In the genomic region with DNA sequence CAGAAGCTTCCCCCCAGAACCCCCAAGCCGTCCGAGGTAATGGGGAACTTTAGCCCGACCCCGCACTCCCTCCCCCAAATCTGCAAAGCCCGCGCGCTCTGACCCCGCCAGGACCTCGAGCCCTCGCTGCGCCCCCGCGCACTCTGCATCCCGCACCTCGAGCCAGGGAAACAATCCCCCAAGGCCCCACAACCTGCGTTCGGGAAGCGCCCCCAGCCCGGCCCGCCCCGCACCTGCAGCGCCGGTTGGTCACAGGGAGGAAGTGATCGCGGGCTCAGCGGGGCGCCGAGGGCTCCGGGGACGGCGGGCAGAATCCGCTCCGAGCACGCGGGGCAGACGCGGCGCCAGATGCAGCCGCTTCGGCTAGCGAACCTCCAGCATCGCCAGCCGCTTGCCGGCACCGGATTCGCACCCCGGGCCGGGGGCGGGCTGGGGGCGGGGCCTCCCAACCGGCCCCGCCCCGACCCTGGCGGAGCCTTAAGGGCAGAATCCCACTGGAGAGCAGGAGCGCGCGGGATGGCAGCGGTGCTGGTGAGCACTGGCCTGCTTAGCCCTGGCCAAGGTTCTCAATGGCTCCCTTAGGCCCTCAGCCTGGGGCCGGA, we compare ENCODE assay signal across 8 cellular contexts. TPM values are rescaled to one million over a fixed set of nuclear protein-coding genes. Genes with fewer than 3 reads are reported as not detected.
DNase-seq lines count a peak whose midpoint lies in the region; ATAC-seq, FAIRE-seq and TF ChIP-seq lines count a peak whose summit lies in the region.

Gene CAMKV, minus strand, starts transcription at position 382 of the 602 bp plus-strand sequence. CDS start 7,518 bp downstream, outside the sequence.

- H3K36me3 Mint-ChIP-seq in CD4-positive, CD25-positive, alpha-beta regulatory T cell, result no peaks in the 10 kb centered on the region

- FAIRE-seq in kidney (lab: Jason Lieb, UNC), result no peak

- intact Hi-C loops in kidney (cut with DNase I), result no loop called here

- no peaks in the 10 kb centered on the region for H3K9me2 ChIP-seq in hepatocyte (replicated peaks; ENCODE audit: insufficient read depth)

- peak in 2 of 3 donors; percentile 29 to 35 for DNase-seq in CD4-positive, CD25-positive, alpha-beta regulatory T cell
- peak; percentile 70 for DNase-seq in activated CD8-positive, alpha-beta memory T cell treated with anti-CD3 and anti-CD28 coated beads, Interleukin-2, amount 50 U/mL, for 48 hours
- DNase-seq in hepatocyte (ENCODE audit: low spot score) (peak; percentile 44), medulla oblongata (ENCODE audit: extremely low spot score) (no peak), kidney (no peak)
- peak; percentile 22 for DNase-seq in stimulated activated CD4-positive, alpha-beta T cell treated with anti-CD3 and anti-CD28 coated beads, Interleukin-1b, Interleukin-23, amount 100 ng/mL, for 48 hours

- no peak within 1 kb of the TSS for H2AFZ ChIP-seq in hepatocyte

- H3K27me3 Mint-ChIP-seq in CD4-positive, CD25-positive, alpha-beta regulatory T cell, result peaks cover 15% of the 10 kb centered on the region

- ATAC-seq in CD4-positive, CD25-positive, alpha-beta regulatory T cell (ENCODE audit: low read depth in 2 of 2), result peak in 1 of 2 donors; percentile 36
- ATAC-seq in GM18505 (IDR thresholded peaks at IDR 0.05; ENCODE audit: unreplicated experiment), result no peak

- H3K4me1 ChIP-seq in CD4-positive, CD25-positive, alpha-beta regulatory T cell (ENCODE audit: control insufficient read depth, insufficient read depth, low read length, poor library complexity, severe bottlenecking), result peaks cover 13% of the 10 kb centered on the region
- peaks cover 21% of the 10 kb centered on the region for H3K4me1 ChIP-seq in HUES48 (ENCODE audit: control insufficient read depth, insufficient read depth, low read length)
- peaks cover 32% of the 10 kb centered on the region for H3K4me1 ChIP-seq in hepatocyte (ENCODE audit: insufficient read depth)
- no peaks in the 10 kb centered on the region for H3K4me1 ChIP-seq in kidney (ENCODE audit: control insufficient read depth in 1 of 2, insufficient read depth in 1 of 2, low read depth in 1 of 2, low read length in 2 of 2)

- no peak within 1 kb of the TSS for H3K4me3 ChIP-seq in CD4-positive, CD25-positive, alpha-beta regulatory T cell (ENCODE audit: low read depth, low read length)
- H3K4me3 ChIP-seq in HUES48 (ENCODE audit: low read depth, low read length), result peak within 1 kb of the TSS; percentile 75
- H3K4me3 ChIP-seq in hepatocyte, result peak within 1 kb of the TSS; percentile 23
- H3K4me3 ChIP-seq in kidney (ENCODE audit: low read length in 2 of 2), result no peak within 1 kb of the TSS

- H3K9me3 Mint-ChIP-seq in CD4-positive, CD25-positive, alpha-beta regulatory T cell, result no peaks in the 10 kb centered on the region

- H4K20me1 ChIP-seq in hepatocyte (ENCODE audit: insufficient read depth, poor library complexity, severe bottlenecking), result no peaks in the 10 kb centered on the region

- H3K9me3 ChIP-seq in CD4-positive, CD25-positive, alpha-beta regulatory T cell (ENCODE audit: control insufficient read depth in 2 of 2, low read length in 2 of 2), result no peaks in the 10 kb centered on the region
- H3K9me3 ChIP-seq in HUES48 (ENCODE audit: control insufficient read depth, insufficient read depth, low read length), result no peaks in the 10 kb centered on the region
- H3K9me3 ChIP-seq in hepatocyte (ENCODE audit: low read depth), result no peaks in the 10 kb centered on the region
- no peaks in the 10 kb centered on the region for H3K9me3 ChIP-seq in kidney (ENCODE audit: control insufficient read depth in 1 of 2, low read length in 2 of 2)

- TF ChIP-seq POLR2A in GM18505 (IDR thresholded peaks at IDR 0.05; ENCODE audit: borderline replicate concordance, extremely low read depth, insufficient read depth, insufficient read length), result no peak

- no peaks in the 10 kb centered on the region for H3K36me3 ChIP-seq in CD4-positive, CD25-positive, alpha-beta regulatory T cell (ENCODE audit: control insufficient read depth, insufficient read depth, low read length)
- no peaks in the 10 kb centered on the region for H3K36me3 ChIP-seq in HUES48 (ENCODE audit: control insufficient read depth, insufficient read depth, low read length)
- no peaks in the 10 kb centered on the region for H3K36me3 ChIP-seq in hepatocyte (replicated peaks; ENCODE audit: insufficient read depth, low read depth)
- H3K36me3 ChIP-seq in kidney (ENCODE audit: control insufficient read depth in 1 of 2, insufficient read depth in 2 of 2, low read length in 2 of 2), result no peaks in the 10 kb centered on the region

- peaks cover 0 to 12% (median 4%) of the 10 kb centered on the region in 4 donors for H3K4me1 Mint-ChIP-seq in CD4-positive, CD25-positive, alpha-beta regulatory T cell

- H3K27ac ChIP-seq in CD4-positive, CD25-positive, alpha-beta regulatory T cell (ENCODE audit: insufficient read depth, low read length, poor library complexity, severe bottlenecking), result no peak within 1 kb of the TSS
- H3K27ac ChIP-seq in HUES48 (ENCODE audit: low read depth, low read length), result peak within 1 kb of the TSS; percentile 61
- H3K27ac ChIP-seq in hepatocyte, result no peak within 1 kb of the TSS
- no peak within 1 kb of the TSS for H3K27ac ChIP-seq in kidney (ENCODE audit: low read depth in 2 of 2, low read length in 2 of 2)

- H3K27me3 ChIP-seq in CD4-positive, CD25-positive, alpha-beta regulatory T cell (ENCODE audit: control insufficient read depth, insufficient read depth, low read length), result peaks cover 8% of the 10 kb centered on the region
- H3K27me3 ChIP-seq in HUES48 (ENCODE audit: control insufficient read depth, insufficient read depth, low read length) (peaks cover 12% of the 10 kb centered on the region; the same call in 1 of the 2 replicates), hepatocyte (peaks cover 37% of the 10 kb centered on the region)

- peak within 1 kb of the TSS; percentile 5; the same call in 1 of the 2 replicates for H3K9ac ChIP-seq in HUES48 (ENCODE audit: low read depth, low read length)
- no peak within 1 kb of the TSS for H3K9ac ChIP-seq in kidney (ENCODE audit: low read length in 2 of 2)

- no peaks in the 10 kb centered on the region for H3K79me2 ChIP-seq in hepatocyte

- WGBS in hepatocyte (ENCODE audit: low lambda C conversion rate, missing lambda C conversion rate), result 5% methylated on average over 12 of the region's 59 CpGs

- TF ChIP-seq CTCF in hepatocyte (IDR thresholded peaks at IDR 0.05; ENCODE audit: poor library complexity) (no peak), kidney (IDR thresholded peaks at IDR 0.05; ENCODE audit: borderline replicate concordance, extremely low read depth, insufficient read depth) (no peak)

- peak within 1 kb of the TSS; percentile 25 to 46 (median 36) for H3K4me3 Mint-ChIP-seq in CD4-positive, CD25-positive, alpha-beta regulatory T cell

- peak within 1 kb of the TSS; percentile 96 for H3K4me2 ChIP-seq in hepatocyte

- no peak within 1 kb of the TSS for H3K27ac Mint-ChIP-seq in CD4-positive, CD25-positive, alpha-beta regulatory T cell

RNA-seq across cellular contexts. Expression of gene CAMKV, which starts in this region (rescaled TPM):
- total RNA-seq in CD4-positive, CD25-positive, alpha-beta regulatory T cell, result not detected
- polyA plus RNA-seq in CD4-positive, CD25-positive, alpha-beta regulatory T cell, result not detected
- total RNA-seq in hepatocyte (3.5 and 3.9 TPM in 2 replicates), kidney (0.16 TPM)
- polyA plus RNA-seq in hepatocyte (2.0 and 2.7 TPM in 2 replicates), kidney (ENCODE audit: insufficient read depth, low read depth, low replicate concordance) (not detected)

Comparison
In these comparisons a context has a peak if more than half of its experiments do, and no peak if none do; other contexts are left out.
1. Peak in DNase-seq in CD4-positive, CD25-positive, alpha-beta regulatory T cell; RNA of the gene not detected or under 1 TPM.
2. DNase-seq: peak in activated CD8-positive, alpha-beta memory T cell treated with anti-CD3 and anti-CD28 coated beads, Interleukin-2, amount 50 U/mL, for 48 hours (single experiment), hepatocyte (single experiment) and stimulated activated CD4-positive, alpha-beta T cell treated with anti-CD3 and anti-CD28 coated beads, Interleukin-1b, Interleukin-23, amount 100 ng/mL, for 48 hours (single experiment); none in medulla oblongata (single experiment) and kidney (single experiment).
3. H3K4me3 ChIP-seq: peak in HUES48 (single experiment) and hepatocyte (single experiment); none in CD4-positive, CD25-positive, alpha-beta regulatory T cell (single experiment) and kidney (0 of 2).